8 cellular contexts compared by ENCODE assay signal in genomic region chr19:11797491-11797890, GRCh38. TPM values are rescaled to one million over a fixed set of nuclear protein-coding genes. Genes with fewer than 3 reads are reported as not detected.
A peak's percentile ranks its signal among the peaks of the same experiment; 100 is the strongest.
DNase-seq lines count a peak whose midpoint lies in the region; ATAC-seq and TF ChIP-seq lines count a peak whose summit lies in the region.

No MANE protein-coding gene starts in this region.

- peaks cover 3% of the 10 kb centered on the region for H3K27me3 Mint-ChIP-seq in neural progenitor cell (ENCODE audit: insufficient read depth, low read depth)

- H3K9me3 ChIP-seq in RWPE2 (ENCODE audit: severe bottlenecking) (no peaks in the 10 kb centered on the region), neural progenitor cell (ENCODE audit: low read depth) (no peaks in the 10 kb centered on the region), stomach (no peaks in the 10 kb centered on the region)

- ATAC-seq in RWPE2 (ENCODE audit: low read depth) (peak; percentile 82), foreskin keratinocyte (peak; percentile 89)

- TF ChIP-seq POLR2A in stomach (IDR thresholded peaks at IDR 0.05), result no peak

- H3K4me3 ChIP-seq in RWPE2 (ENCODE audit: severe bottlenecking) (no peak overlapping the region), neural progenitor cell (peak overlapping the region; percentile 61), stomach (peak overlapping the region in 3 of 4 donors; percentile 54 to 84 (median 61))

- TF ChIP-seq CTCF in RWPE2 (IDR thresholded peaks at IDR 0.05; ENCODE audit: poor library complexity, severe bottlenecking) (peak; percentile 95), foreskin keratinocyte (conservative IDR thresholded peaks at IDR 0.05) (peak; percentile 98), neural progenitor cell (IDR thresholded peaks at IDR 0.05) (peak; percentile 86), stomach (IDR thresholded peaks at IDR 0.05) (peak in 5 of 7 experiments; percentile 64 to 89 (median 83))

- peaks cover 15% of the 10 kb centered on the region for H3K4me1 Mint-ChIP-seq in neural progenitor cell

- no peak overlapping the region for H3K9ac ChIP-seq in neural progenitor cell

- no peak for TF ChIP-seq EP300 in stomach (IDR thresholded peaks at IDR 0.05)

- H4K20me1 ChIP-seq in neural progenitor cell (ENCODE audit: low read depth), result no peaks in the 10 kb centered on the region

- peaks cover 3% of the 10 kb centered on the region for H3K4me1 ChIP-seq in RWPE2 (ENCODE audit: insufficient read depth, poor library complexity, severe bottlenecking)
- peaks cover 3% of the 10 kb centered on the region for H3K4me1 ChIP-seq in foreskin keratinocyte
- H3K4me1 ChIP-seq in neural progenitor cell, result peaks cover 11% of the 10 kb centered on the region
- peaks cover 10 to 27% (median 23%) of the 10 kb centered on the region in 4 donors for H3K4me1 ChIP-seq in stomach

- intact Hi-C loops in stomach (cut with DNase I; ENCODE audit: low total_unique reads), result no loop called here

- 3 to 5% (median 5%) methylated on average over 8 of the region's 8 CpGs for WGBS in stomach, 5 donors

- H3K4me3 Mint-ChIP-seq in neural progenitor cell, result peak overlapping the region; percentile 93

- peaks cover 27% of the 10 kb centered on the region for H3F3A ChIP-seq in neural progenitor cell (ENCODE audit: low read depth)

- no peak overlapping the region for H3K27ac ChIP-seq in RWPE2 (ENCODE audit: poor library complexity, severe bottlenecking)
- H3K27ac ChIP-seq in foreskin keratinocyte, result no peak overlapping the region
- H3K27ac ChIP-seq in neural progenitor cell, result no peak overlapping the region
- H3K27ac ChIP-seq in stomach, result peak overlapping the region; percentile 30 to 86 (median 81)

- H3K27me3 ChIP-seq in RWPE2 (ENCODE audit: insufficient read depth, poor library complexity, severe bottlenecking) (no peaks in the 10 kb centered on the region), foreskin keratinocyte (no peaks in the 10 kb centered on the region), neural progenitor cell (peaks cover 47% of the 10 kb centered on the region), stomach (no peaks in the 10 kb centered on the region)

- DNase-seq in AG08395 (ENCODE audit: low spot score) (peak; percentile 94), GM19240 (ENCODE audit: insufficient read length, low spot score) (peak; percentile 66), M059J (ENCODE audit: low read depth) (peak; percentile 79), RWPE2 (ENCODE audit: low spot score) (peak; percentile 85), foreskin keratinocyte (peak; percentile 60 to 85), neural progenitor cell (ENCODE audit: low spot score) (peak; percentile 88), stomach (peak; percentile 93)
- DNase-seq in activated gamma-delta T cell treated with anti-CD3 and anti-CD28 coated beads, Interleukin-2, amount 50 U/mL, for 16 hours (ENCODE audit: low read depth), result peak; percentile 59

- H3K79me2 ChIP-seq in neural progenitor cell (ENCODE audit: low read depth), result no peaks in the 10 kb centered on the region

- H2AFZ ChIP-seq in neural progenitor cell (replicated peaks), result peak overlapping the region; percentile 77

- H3K36me3 ChIP-seq in RWPE2 (ENCODE audit: low read depth) (no peaks in the 10 kb centered on the region), neural progenitor cell (no peaks in the 10 kb centered on the region), stomach (no peaks in the 10 kb centered on the region)

- H3K9me3 Mint-ChIP-seq in neural progenitor cell, result peaks cover 26% of the 10 kb centered on the region

- H3K4me2 ChIP-seq in neural progenitor cell, result peak overlapping the region; percentile 75

- peak overlapping the region; percentile 30 for H3K27ac Mint-ChIP-seq in neural progenitor cell

- H3K36me3 Mint-ChIP-seq in neural progenitor cell, result peaks cover 14% of the 10 kb centered on the region

RNA-seq across cellular contexts. Expression of gene ZNF491, which starts 0.8 kb away (rescaled TPM):
- total RNA-seq in M059J (2014; rRNA removed; shearing (Covaris generic)), result 0.39 and 0.64 TPM in 2 replicates
- 0.49 and 0.82 TPM in 2 replicates for total RNA-seq in foreskin keratinocyte
- polyA plus RNA-seq in foreskin keratinocyte, result 0.16 and 0.19 TPM in 2 replicates
- total RNA-seq in neural progenitor cell (ENCODE audit: low replicate concordance), result 5.5 and 6.0 TPM in 2 replicates
- 10 to 100 TPM in 1 of 5 donors, 1 to 10 TPM in 2, not detected in 2; 3.1 to 21.4 (median 4.0) TPM for total RNA-seq in stomach
- polyA plus RNA-seq in stomach, result 1 to 10 TPM in 1 of 3 donors, under 1 TPM in 2; 0.63 to 1.1 (median 0.92) TPM

RNA-seq across cellular contexts. Expression of gene ZNF440, which starts 16.6 kb away (rescaled TPM):
- 4.6 and 6.8 TPM in 2 replicates for total RNA-seq in M059J (2014; rRNA removed; shearing (Covaris generic))
- total RNA-seq in foreskin keratinocyte (9.0 and 9.8 TPM in 2 replicates), neural progenitor cell (ENCODE audit: low replicate concordance) (19.5 and 25.8 TPM in 2 replicates), stomach (100 to 1,000 TPM in 1 of 5 donors, 10 to 100 TPM in 4; 10.7 to 106 (median 23.9) TPM)
- polyA plus RNA-seq in foreskin keratinocyte (2.0 and 2.1 TPM in 2 replicates), stomach (1 to 10 TPM; 3.7 to 5.7 (median 4.9) TPM)

RNA-seq across cellular contexts. Expression of gene ZNF441, which starts 30.7 kb away (rescaled TPM):
- total RNA-seq in M059J (2014; rRNA removed; shearing (Covaris generic)), result 3.9 and 4.8 TPM in 2 replicates
- total RNA-seq in foreskin keratinocyte, result 3.4 and 3.6 TPM in 2 replicates
- 0.65 and 0.76 TPM in 2 replicates for polyA plus RNA-seq in foreskin keratinocyte
- total RNA-seq in neural progenitor cell (ENCODE audit: low replicate concordance), result 6.5 and 7.3 TPM in 2 replicates
- total RNA-seq in stomach, result 10 to 100 TPM in 4 of 5 donors, 1 to 10 TPM in 1; 6.8 to 29.4 (median 22.8) TPM
- polyA plus RNA-seq in stomach, result 1 to 10 TPM; 1.7 to 2.9 (median 2.0) TPM

RNA-seq across cellular contexts. Expression of gene ZNF439, which starts 51.0 kb away (rescaled TPM):
- 9.4 and 18.3 TPM in 2 replicates for total RNA-seq in M059J (2014; rRNA removed; shearing (Covaris generic))
- total RNA-seq in foreskin keratinocyte (0.68 and 0.74 TPM in 2 replicates), neural progenitor cell (ENCODE audit: low replicate concordance) (5.2 and 6.5 TPM in 2 replicates), stomach (10 to 100 TPM in 3 of 5 donors, 1 to 10 TPM in 1, under 1 TPM in 1; 0.58 to 17.0 (median 13.4) TPM)
- polyA plus RNA-seq in foreskin keratinocyte (0.22 and 0.25 TPM in 2 replicates), stomach (1 to 10 TPM; 2.4 to 3.6 (median 3.1) TPM)

RNA-seq across cellular contexts. Expression of gene ZNF823, which starts 58.7 kb away (rescaled TPM):
- total RNA-seq in M059J (2014; rRNA removed; shearing (Covaris generic)), result 10.1 and 17.0 TPM in 2 replicates
- total RNA-seq in foreskin keratinocyte, result 5.1 and 5.5 TPM in 2 replicates
- 1.9 and 2.3 TPM in 2 replicates for polyA plus RNA-seq in foreskin keratinocyte
- 9.2 and 12.3 TPM in 2 replicates for total RNA-seq in neural progenitor cell (ENCODE audit: low replicate concordance)
- 10 to 100 TPM in 1 of 5 donors, 1 to 10 TPM in 4; 1.2 to 19.3 (median 5.8) TPM for total RNA-seq in stomach
- 1 to 10 TPM; 3.1 to 4.6 (median 4.3) TPM for polyA plus RNA-seq in stomach

Comparison
In these comparisons a context has a peak if more than half of its experiments do, and no peak if none do; other contexts are left out.
1. H3K27ac ChIP-seq: peak in stomach (5 of 5); none in RWPE2 (single experiment), foreskin keratinocyte (single experiment) and neural progenitor cell (single experiment).
2. Peak in every context shown above with its lines, with median percentiles within 50 percentile points of each other: DNase-seq and CTCF ChIP-seq.